20 cellular contexts compared by ENCODE assay signal in genomic region chr14:75631453-75631831, GRCh38. TPM values are rescaled to one million over a fixed set of nuclear protein-coding genes. Genes with fewer than 3 reads are reported as not detected.
DNase-seq lines count a peak whose midpoint lies in the region; ATAC-seq and TF ChIP-seq lines count a peak whose summit lies in the region.
"Had no signal": no experiment of that assay in that cellular context is flagged by ENCODE, and none has a peak within 500 bp of the region (broad histone marks: within the 10 kb centered on the region; RNA-seq: fewer than 3 reads in every experiment).

No MANE protein-coding gene starts in this region.

- H3K9me3 ChIP-seq in iPS DF 6.9 (ENCODE audit: control insufficient read depth, insufficient read depth, low read length) (no peaks in the 10 kb centered on the region), neuronal stem cell (replicated peaks in 1 of 2; ENCODE audit: control insufficient read depth in 2 of 2, insufficient read depth in 1 of 2, low read depth in 1 of 2, low read length in 2 of 2) (no peaks in the 10 kb centered on the region)

- no peak overlapping the region for H2BK5ac ChIP-seq in neuronal stem cell (ENCODE audit: low read length)

- no peak overlapping the region for H3K14ac ChIP-seq in neuronal stem cell (ENCODE audit: low read length)

- H2AK5ac ChIP-seq in neuronal stem cell (ENCODE audit: low read depth, low read length) = no peak overlapping the region

- H3K23ac ChIP-seq in neuronal stem cell (ENCODE audit: low read depth, low read length, poor library complexity) = no peak overlapping the region

- H2BK120ac ChIP-seq in neuronal stem cell (ENCODE audit: low read depth, low read length) = no peak overlapping the region

- H4K91ac ChIP-seq in neuronal stem cell (ENCODE audit: low read depth, low read length, poor library complexity) = no peak overlapping the region

- POLR2A ChIA-PET in WTC11 (lab: Charles Lee) = interaction anchor here (0.6 to 1.0 kb wide), 2 partner anchors 29 to 1500 kb away, joined by 3 to 6 read pairs; partner anchors contain the start of genes ERG28 and TTLL5

- H3K4me3 ChIP-seq in H7 (ENCODE audit: insufficient read depth, low read depth, low read length) (no peak overlapping the region), iPS DF 6.9 (ENCODE audit: low read length) (no peak overlapping the region), neuronal stem cell (ENCODE audit: low read length in 2 of 2) (no peak overlapping the region)

- peak overlapping the region; percentile 99 for H3K27ac Mint-ChIP-seq in WTC11
- H3K27ac Mint-ChIP-seq: activated CD4-positive, alpha-beta memory T cell treated with anti-CD3 and anti-CD28 coated beads, Interleukin-2, amount 10 ng/mL, durations not matched to agents 7 days and 5 days; activated naive CD4-positive, alpha-beta T cell treated with anti-CD3 and anti-CD28 coated beads for 36 hours; CD4-positive, alpha-beta T cell had no signal

- peak; percentile 42 for DNase-seq in H7
- DNase-seq in WTC11 (ENCODE audit: low spot score) = peak; percentile 28
- peak; percentile 52 for DNase-seq in iPS DF 6.9 (ENCODE audit: low read depth, low spot score)
- peak; percentile 26 for DNase-seq in neuronal stem cell (ENCODE audit: low spot score)
- no peak for DNase-seq in NCI-H69 (lab: John Stamatoyannopoulos, UW)
- no peak for DNase-seq in AG20443 (ENCODE audit: low spot score)
- DNase-seq in germinal center (ENCODE audit: low spot score) = no peak
- DNase-seq: activated CD4-positive, alpha-beta memory T cell treated with anti-CD3 and anti-CD28 coated beads, Interleukin-2, amount 10 ng/mL, durations not matched to agents 7 days and 5 days; activated naive CD4-positive, alpha-beta T cell treated with anti-CD3 and anti-CD28 coated beads for 36 hours; activated T-cell treated with anti-CD3 and anti-CD28 coated beads, Interleukin-2, amount 50 U/mL, for 1 hour; aorta; CD4-positive, alpha-beta T cell; glutamatergic neuron; Kasumi-1; NCI-H1105; retina; stimulated activated CD4-positive, alpha-beta T cell treated with anti-CD3 and anti-CD28 coated beads, Interleukin-15, amount 100 ng/mL, for 24 hours; T-helper 2 cell had no signal

- H4K8ac ChIP-seq in neuronal stem cell (ENCODE audit: low read depth, low read length) = no peak overlapping the region

- H3K4me2 ChIP-seq in neuronal stem cell (ENCODE audit: insufficient read depth, low read length, poor library complexity, severe bottlenecking) = peak overlapping the region; percentile 2

- H3K36me3 ChIP-seq in H7 (replicated peaks; ENCODE audit: control insufficient read depth, insufficient read depth, low read length) (no peaks in the 10 kb centered on the region; the same call in 1 of the 2 replicates), iPS DF 6.9 (ENCODE audit: control insufficient read depth, insufficient read depth, low read length) (no peaks in the 10 kb centered on the region), neuronal stem cell (replicated peaks in 1 of 2; ENCODE audit: control insufficient read depth in 2 of 2, insufficient read depth in 2 of 2, low read length in 2 of 2) (no peaks in the 10 kb centered on the region)

- no peak for TF ChIP-seq CTCF in WTC11 (IDR thresholded peaks at IDR 0.05)

- no peak overlapping the region for H2BK15ac ChIP-seq in neuronal stem cell (ENCODE audit: low read length)

- no peaks in the 10 kb centered on the region for H3K27me3 Mint-ChIP-seq in WTC11 (ENCODE audit: low read depth)
- H3K27me3 Mint-ChIP-seq: activated CD4-positive, alpha-beta memory T cell treated with anti-CD3 and anti-CD28 coated beads, Interleukin-2, amount 10 ng/mL, durations not matched to agents 7 days and 5 days; CD4-positive, alpha-beta T cell had no signal

- no peak overlapping the region for H2AFZ ChIP-seq in neuronal stem cell (ENCODE audit: low read length)

- H3K36me3 Mint-ChIP-seq in WTC11 = peaks cover 4% of the 10 kb centered on the region; the same call in 1 of the 2 replicates

- H3K4me1 Mint-ChIP-seq in WTC11 = peaks cover 64% of the 10 kb centered on the region
- H3K4me1 Mint-ChIP-seq: activated CD4-positive, alpha-beta memory T cell treated with anti-CD3 and anti-CD28 coated beads, Interleukin-2, amount 10 ng/mL, durations not matched to agents 7 days and 5 days had no signal

- H3K4me1 ChIP-seq in iPS DF 6.9 (ENCODE audit: control insufficient read depth, insufficient read depth, low read length) (peaks cover 6% of the 10 kb centered on the region), neuronal stem cell (ENCODE audit: control insufficient read depth in 2 of 2, insufficient read depth in 1 of 2, low read depth in 1 of 2, low read length in 2 of 2) (peaks cover 0 to 15% of the 10 kb centered on the region in 2 donors)

- no CpG with 5 or more reads among the region's 5 CpGs for WGBS in iPS DF 6.9 (ENCODE audit: insufficient coverage, insufficient read length)
- WGBS in neuronal stem cell (ENCODE audit: extremely low coverage in 2 of 2, insufficient read length in 2 of 2, insufficient replicate concordance in 1 of 2), 2 donors = no CpG with 5 or more reads among the region's 5 CpGs

- H3K79me1 ChIP-seq in neuronal stem cell (ENCODE audit: low read depth, low read length) = no peaks in the 10 kb centered on the region

- CTCF ChIA-PET in WTC11 (lab: Charles Lee) = interaction anchor here (1.1 to 1.7 kb wide), 5 partner anchors 23 to 113 kb away, joined by 3 to 15 read pairs (median 4); partner anchors contain the start of genes ERG28, FLVCR2 and TTLL5

- H2BK12ac ChIP-seq in neuronal stem cell (ENCODE audit: low read length) = no peak overlapping the region

- peak overlapping the region; percentile 59 for H3K4me3 Mint-ChIP-seq in WTC11
- H3K4me3 Mint-ChIP-seq: activated CD4-positive, alpha-beta memory T cell treated with anti-CD3 and anti-CD28 coated beads, Interleukin-2, amount 10 ng/mL, durations not matched to agents 7 days and 5 days; activated naive CD4-positive, alpha-beta T cell treated with anti-CD3 and anti-CD28 coated beads for 36 hours; CD4-positive, alpha-beta T cell had no signal

- ATAC-seq in WTC11 = peak; percentile 71
- ATAC-seq in HG02981 (IDR thresholded peaks at IDR 0.05; ENCODE audit: unreplicated experiment) = no peak
- ATAC-seq: esophagus mucosa had no signal

- H3K27me3 ChIP-seq in H7 (ENCODE audit: control insufficient read depth, insufficient read depth, low read length) = no peaks in the 10 kb centered on the region
- H3K27me3 ChIP-seq in iPS DF 6.9 (ENCODE audit: control insufficient read depth, insufficient read depth, low read length) = no peaks in the 10 kb centered on the region
- H3K27me3 ChIP-seq in neuronal stem cell (ENCODE audit: control insufficient read depth in 3 of 3, insufficient read depth in 3 of 3, low read depth in 1 of 3, low read length in 3 of 3) = no peaks in the 10 kb centered on the region

- H3K4ac ChIP-seq in neuronal stem cell (ENCODE audit: low read length) = no peak overlapping the region

- H3K9ac ChIP-seq in neuronal stem cell (ENCODE audit: low read depth, low read length, poor library complexity) = no peak overlapping the region

- H3K9me3 Mint-ChIP-seq in WTC11 = no peaks in the 10 kb centered on the region
- H3K9me3 Mint-ChIP-seq: activated CD4-positive, alpha-beta memory T cell treated with anti-CD3 and anti-CD28 coated beads, Interleukin-2, amount 10 ng/mL, durations not matched to agents 7 days and 5 days; activated naive CD4-positive, alpha-beta T cell treated with anti-CD3 and anti-CD28 coated beads for 36 hours; CD4-positive, alpha-beta T cell had no signal

- no peak overlapping the region for H3K18ac ChIP-seq in neuronal stem cell (ENCODE audit: low read length)

- H3K27ac ChIP-seq in iPS DF 6.9 (ENCODE audit: low read length) (no peak overlapping the region), neuronal stem cell (replicated peaks; ENCODE audit: low read length) (peak overlapping the region; percentile 41)

TF ChIP-seq in WTC11, 78 proteins besides CTCF, POLR2A, EP300 and RAD21:
- TF ChIP-seq TEAD1 (CRISPR knock-in tag; IDR thresholded peaks at IDR 0.05) (0 out of 2 replicates have a peak, but pooled peaks have one; percentile 4), SP1 (CRISPR knock-in tag; conservative IDR thresholded peaks at IDR 0.05) (0 out of 2 replicates have a peak, but pooled peaks have one; percentile 9), ZMAT4 (CRISPR knock-in tag; IDR thresholded peaks at IDR 0.05) (no peak), NFYB (CRISPR knock-in tag; conservative IDR thresholded peaks at IDR 0.05; ENCODE audit: low read depth) (no peak)

RNA-seq across cellular contexts. Expression of gene ERG28, which starts 29.2 kb away (rescaled TPM):
- 28.3 and 30.5 TPM in 2 replicates for total RNA-seq in H7 (2014; rRNA removed; shearing (Covaris generic))
- 27.9 to 29.9 TPM (median 29.4 TPM) in 3 replicates for total RNA-seq in WTC11 (2021)
- 61.0 TPM for polyA plus RNA-seq in neuronal stem cell (2013, experiment 1 of 2)
- 60.6 TPM for polyA plus RNA-seq in neuronal stem cell (2013, experiment 2 of 2)

RNA-seq across cellular contexts. Expression of gene TTLL5, which starts 29.6 kb away (rescaled TPM):
- total RNA-seq in H7 (2014; rRNA removed; shearing (Covaris generic)) = 19.3 and 26.6 TPM in 2 replicates
- total RNA-seq in WTC11 (2021) = 39.6 to 42.6 TPM (median 40.8 TPM) in 3 replicates
- 25.2 TPM for polyA plus RNA-seq in neuronal stem cell (2013, experiment 1 of 2)
- 26.5 TPM for polyA plus RNA-seq in neuronal stem cell (2013, experiment 2 of 2)

RNA-seq across cellular contexts. Expression of gene FLVCR2, which starts 53.0 kb away (rescaled TPM):
- total RNA-seq in H7 (2014; rRNA removed; shearing (Covaris generic)) = 2.7 and 4.6 TPM in 2 replicates
- 6.6 to 12.9 TPM (median 8.1 TPM) in 3 replicates for total RNA-seq in WTC11 (2021)
- polyA plus RNA-seq in neuronal stem cell (2013, experiment 1 of 2) = 2.4 TPM
- polyA plus RNA-seq in neuronal stem cell (2013, experiment 2 of 2) = 2.0 TPM

Comparison
In these comparisons a context has a peak if more than half of its experiments do, and no peak if none do; other contexts are left out.
1. DNase-seq: peak in H7 (single experiment), WTC11 (single experiment), iPS DF 6.9 (single experiment) and neuronal stem cell (single experiment); none in NCI-H69 (single experiment), AG20443 (single experiment) and germinal center (single experiment).